Comparison of ENCODE assay signal across 8 cellular contexts in the genomic region with DNA sequence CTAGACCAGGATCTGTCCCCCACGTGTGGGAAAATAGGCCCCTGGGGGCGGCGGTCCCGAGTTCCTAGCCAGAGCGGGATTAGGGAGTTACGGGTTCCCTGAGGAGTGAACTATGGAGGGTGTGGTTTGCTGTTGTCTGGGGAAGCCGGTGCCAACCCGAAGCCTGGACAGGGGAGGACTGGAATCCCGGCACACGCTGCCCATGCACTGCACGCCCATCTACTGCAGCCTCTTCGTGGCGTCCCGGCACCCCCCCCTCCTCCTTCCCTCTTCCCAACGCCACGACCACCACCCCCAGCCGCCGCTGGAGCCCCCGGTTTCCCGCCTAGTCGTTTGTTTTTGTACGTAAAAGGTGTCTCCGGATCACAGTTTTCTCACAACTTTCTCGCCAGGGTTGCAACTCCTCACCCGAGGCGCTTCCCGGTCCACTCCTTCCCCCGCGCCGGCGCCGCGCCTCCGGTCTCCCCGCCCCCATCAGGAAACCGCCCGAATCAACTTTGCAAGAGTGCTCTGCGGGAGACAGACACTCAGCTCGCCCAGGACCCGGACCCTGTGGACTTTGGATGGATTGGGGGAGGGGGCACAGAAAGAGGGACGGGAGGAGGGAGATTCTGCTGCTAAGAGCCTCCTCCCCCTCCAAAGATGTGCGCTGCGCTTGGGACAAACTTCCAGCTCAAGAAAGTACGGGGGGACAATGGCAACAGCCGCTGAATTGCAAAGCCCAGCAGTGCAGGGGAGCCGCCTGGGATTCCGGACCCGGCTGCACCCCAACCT. TPM values are rescaled to one million over a fixed set of nuclear protein-coding genes. Genes with fewer than 3 reads are reported as not detected.
DNase-seq lines count a peak whose midpoint lies in the region; ATAC-seq, FAIRE-seq and TF ChIP-seq lines count a peak whose summit lies in the region.

No MANE protein-coding gene starts in this region.

- H3K4me1 Mint-ChIP-seq in Caco-2 (ENCODE audit: low read depth, unreplicated experiment) = peaks cover 13% of the 10 kb centered on the region
- peaks cover 9 to 35% (median 26%) of the 10 kb centered on the region in 3 donors for H3K4me1 Mint-ChIP-seq in IgD-negative memory B cell
- peaks cover 20% of the 10 kb centered on the region for H3K4me1 Mint-ChIP-seq in astrocyte (ENCODE audit: low read depth, unreplicated experiment)
- H3K4me1 Mint-ChIP-seq in naive thymus-derived CD8-positive, alpha-beta T cell = peaks cover 37 to 95% (median 77%) of the 10 kb centered on the region in 4 donors

- peaks cover 41% of the 10 kb centered on the region for H4K20me1 ChIP-seq in astrocyte (ENCODE audit: insufficient read depth, low read length)

- H3K9me3 ChIP-seq in Caco-2 (no peaks in the 10 kb centered on the region), astrocyte (ENCODE audit: insufficient read depth, low read depth, low read length) (peaks cover 11% of the 10 kb centered on the region)

- H3K4me3 Mint-ChIP-seq in Caco-2 (ENCODE audit: unreplicated experiment) (peak overlapping the region; percentile 83), IgD-negative memory B cell (peak overlapping the region; percentile 61 to 87 (median 82)), astrocyte (ENCODE audit: unreplicated experiment) (peak overlapping the region; percentile 88)
- peak overlapping the region; percentile 54 to 85 (median 71) for H3K4me3 Mint-ChIP-seq in naive thymus-derived CD8-positive, alpha-beta T cell

- CTCF ChIA-PET in Caco-2 (lab: Charles Lee) = interaction anchor here (0.6 to 0.7 kb wide), 2 partner anchors 96 to 129 kb away, joined by 4 to 5 read pairs; no protein-coding TSS in a partner anchor

- FAIRE-seq in astrocyte (lab: Jason Lieb, UNC) = no peak

- peaks cover 23% of the 10 kb centered on the region for H3K4me1 ChIP-seq in Caco-2
- H3K4me1 ChIP-seq in astrocyte (ENCODE audit: insufficient read depth, low read length) = peaks cover 27% of the 10 kb centered on the region

- H3K36me3 ChIP-seq in Caco-2 (ENCODE audit: control insufficient read depth, insufficient read depth, low read length) = no peaks in the 10 kb centered on the region
- no peaks in the 10 kb centered on the region for H3K36me3 ChIP-seq in astrocyte (ENCODE audit: insufficient read depth, low read length)

- DNase-seq in Caco-2 (peak in 1 of 2 experiments; percentile 51), astrocyte (ENCODE audit: low read depth) (no peak), NOMO-1 treated with dmso at 0.1 percent for 144 hours (lab: John Stamatoyannopoulos, UW; ENCODE audit: unreplicated experiment) (no peak), activated gamma-delta T cell (lab: John Stamatoyannopoulos, UW) (no peak), amniotic stem cell (lab: John Stamatoyannopoulos, UW) (no peak)
- peak in 2 of 10 donors; percentile 13 to 22 for DNase-seq in naive thymus-derived CD8-positive, alpha-beta T cell

- peak overlapping the region; percentile 36 for H3K4me3 ChIP-seq in Caco-2 (ENCODE audit: low read depth, low read length)
- H3K4me3 ChIP-seq in astrocyte (ENCODE audit: insufficient read depth, low read depth, low read length) = peak overlapping the region; percentile 11

- H3K27ac ChIP-seq in astrocyte (ENCODE audit: low read depth, low read length) = no peak overlapping the region

- H3K9me3 Mint-ChIP-seq in Caco-2 (ENCODE audit: unreplicated experiment) (no peaks in the 10 kb centered on the region), IgD-negative memory B cell (peaks cover 0 to 9% (median 0%) of the 10 kb centered on the region in 3 donors), astrocyte (ENCODE audit: unreplicated experiment) (peaks cover 16% of the 10 kb centered on the region)
- H3K9me3 Mint-ChIP-seq in naive thymus-derived CD8-positive, alpha-beta T cell = peaks cover 0 to 2% (median 0%) of the 10 kb centered on the region in 9 donors

- no peak for TF ChIP-seq CTCF in Caco-2 (IDR thresholded peaks at IDR 0.05; ENCODE audit: insufficient read depth in 1 of 2, low read depth in 1 of 2, low read length in 1 of 2, severe bottlenecking in 1 of 2, unreplicated experiment in 1 of 2)
- no peak for TF ChIP-seq CTCF in astrocyte (IDR thresholded peaks at IDR 0.05; ENCODE audit: insufficient read depth, low read depth, low read length)

- ATAC-seq in naive thymus-derived CD8-positive, alpha-beta T cell = no peak
- ATAC-seq in GM21576 (IDR thresholded peaks at IDR 0.05; ENCODE audit: unreplicated experiment) = no peak

- no peaks in the 10 kb centered on the region for H3K79me2 ChIP-seq in astrocyte (ENCODE audit: insufficient read depth, low read length)

- H2AFZ ChIP-seq in astrocyte (ENCODE audit: low read depth, low read length) = peak overlapping the region; percentile 34

- H3K36me3 Mint-ChIP-seq in Caco-2 (ENCODE audit: insufficient read depth, unreplicated experiment) (no peaks in the 10 kb centered on the region), IgD-negative memory B cell (peaks cover 3% of the 10 kb centered on the region), astrocyte (ENCODE audit: low read depth, unreplicated experiment) (peaks cover 17% of the 10 kb centered on the region)
- peaks cover 0 to 9% (median 0%) of the 10 kb centered on the region in 3 donors for H3K36me3 Mint-ChIP-seq in naive thymus-derived CD8-positive, alpha-beta T cell

- H3K9ac ChIP-seq in astrocyte (ENCODE audit: low read length) = no peak overlapping the region

- H3K27me3 Mint-ChIP-seq in Caco-2 (ENCODE audit: insufficient read depth, unreplicated experiment) (peaks cover 56% of the 10 kb centered on the region), IgD-negative memory B cell (peaks cover 84% of the 10 kb centered on the region), astrocyte (ENCODE audit: low read depth, unreplicated experiment) (peaks cover 60% of the 10 kb centered on the region)
- H3K27me3 Mint-ChIP-seq in naive thymus-derived CD8-positive, alpha-beta T cell = peaks cover 54 to 95% (median 72%) of the 10 kb centered on the region in 5 donors

- POLR2A ChIA-PET in Caco-2 (lab: Charles Lee) = no interaction called here
- POLR2A ChIA-PET in naive thymus-derived CD8-positive, alpha-beta T cell (lab: Charles Lee) = interaction anchor here (0.7 to 1.0 kb wide), 2 partner anchors 10 to 13 kb away, joined by 3 read pairs; a partner anchor contains a TSS

- BruUV-seq in Caco-2 (replicated peaks; lab: Mats Ljungman, UMichigan) = no TSS peak

- H3K27me3 ChIP-seq in Caco-2 (replicated peaks; ENCODE audit: control insufficient read depth, insufficient read depth, low read length) (peaks cover 35% of the 10 kb centered on the region), astrocyte (ENCODE audit: insufficient read depth, low read length) (peaks cover 96% of the 10 kb centered on the region)

- H3K27ac Mint-ChIP-seq in Caco-2 (ENCODE audit: unreplicated experiment) (no peak overlapping the region), IgD-negative memory B cell (peak overlapping the region; percentile 83 to 93 (median 87)), astrocyte (ENCODE audit: unreplicated experiment) (peak overlapping the region; percentile 86)
- peak overlapping the region in 1 of 10 donors; percentile 40 for H3K27ac Mint-ChIP-seq in naive thymus-derived CD8-positive, alpha-beta T cell

- intact Hi-C loops in Caco-2 (cut with micrococcal nuclease; ENCODE audit: unreplicated experiment) = loop anchor here (1.0 to 10.0 kb wide), 3 partner anchors 12 to 309 kb away; a partner anchor contains a TSS

- peak overlapping the region; percentile 70 for H3K4me2 ChIP-seq in astrocyte (ENCODE audit: low read length)

RNA-seq across cellular contexts. Expression of a gene that starts 1.4 kb away (rescaled TPM):
- total RNA-seq in Caco-2 (2022) (0.37 TPM in 1 of 2 replicates, not detected in the other), astrocyte (10.8 and 11.8 TPM in 2 replicates)
- polyA plus RNA-seq in IgD-negative memory B cell = not detected
- total RNA-seq in naive thymus-derived CD8-positive, alpha-beta T cell = not detected
- not detected for polyA plus RNA-seq in naive thymus-derived CD8-positive, alpha-beta T cell

RNA-seq across cellular contexts. Expression of a gene that starts 12.9 kb away (rescaled TPM):
- total RNA-seq in Caco-2 (2022) = 81.7 and 87.6 TPM in 2 replicates
- 98.0 TPM for polyA plus RNA-seq in IgD-negative memory B cell
- total RNA-seq in astrocyte = 47.1 and 49.1 TPM in 2 replicates
- total RNA-seq in naive thymus-derived CD8-positive, alpha-beta T cell = 10 to 100 TPM; 59.7 to 65.0 TPM
- 10 to 100 TPM; 64.2 to 89.7 (median 69.9) TPM for polyA plus RNA-seq in naive thymus-derived CD8-positive, alpha-beta T cell
